In the genomic region with DNA sequence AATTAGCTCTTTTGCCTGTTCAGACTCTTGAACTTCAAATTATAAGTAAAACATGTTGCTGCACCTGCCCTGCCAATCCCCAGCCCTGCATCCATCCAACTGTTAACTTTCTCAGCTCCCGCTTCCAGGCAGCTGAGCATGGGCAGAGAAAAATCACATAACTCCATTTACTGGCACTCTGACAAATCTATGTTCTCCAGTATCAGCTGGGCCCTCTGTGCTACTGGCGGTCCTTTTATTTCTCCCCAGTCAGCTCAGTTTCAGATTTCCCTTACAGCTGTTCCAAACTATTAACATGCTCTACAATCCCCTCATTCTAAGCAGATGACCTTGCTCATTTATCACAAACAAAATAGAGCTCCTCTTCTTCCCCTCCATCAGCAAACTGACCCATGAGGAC, we compare ENCODE assay signal across 1 cellular context.
TF ChIP-seq lines count a peak whose summit lies in the region.

No MANE protein-coding gene starts in this region.

TF ChIP-seq in liver, 16 proteins besides CTCF, POLR2A, EP300 and RAD21 (continued from another document):
- TF ChIP-seq, protein P1, sequence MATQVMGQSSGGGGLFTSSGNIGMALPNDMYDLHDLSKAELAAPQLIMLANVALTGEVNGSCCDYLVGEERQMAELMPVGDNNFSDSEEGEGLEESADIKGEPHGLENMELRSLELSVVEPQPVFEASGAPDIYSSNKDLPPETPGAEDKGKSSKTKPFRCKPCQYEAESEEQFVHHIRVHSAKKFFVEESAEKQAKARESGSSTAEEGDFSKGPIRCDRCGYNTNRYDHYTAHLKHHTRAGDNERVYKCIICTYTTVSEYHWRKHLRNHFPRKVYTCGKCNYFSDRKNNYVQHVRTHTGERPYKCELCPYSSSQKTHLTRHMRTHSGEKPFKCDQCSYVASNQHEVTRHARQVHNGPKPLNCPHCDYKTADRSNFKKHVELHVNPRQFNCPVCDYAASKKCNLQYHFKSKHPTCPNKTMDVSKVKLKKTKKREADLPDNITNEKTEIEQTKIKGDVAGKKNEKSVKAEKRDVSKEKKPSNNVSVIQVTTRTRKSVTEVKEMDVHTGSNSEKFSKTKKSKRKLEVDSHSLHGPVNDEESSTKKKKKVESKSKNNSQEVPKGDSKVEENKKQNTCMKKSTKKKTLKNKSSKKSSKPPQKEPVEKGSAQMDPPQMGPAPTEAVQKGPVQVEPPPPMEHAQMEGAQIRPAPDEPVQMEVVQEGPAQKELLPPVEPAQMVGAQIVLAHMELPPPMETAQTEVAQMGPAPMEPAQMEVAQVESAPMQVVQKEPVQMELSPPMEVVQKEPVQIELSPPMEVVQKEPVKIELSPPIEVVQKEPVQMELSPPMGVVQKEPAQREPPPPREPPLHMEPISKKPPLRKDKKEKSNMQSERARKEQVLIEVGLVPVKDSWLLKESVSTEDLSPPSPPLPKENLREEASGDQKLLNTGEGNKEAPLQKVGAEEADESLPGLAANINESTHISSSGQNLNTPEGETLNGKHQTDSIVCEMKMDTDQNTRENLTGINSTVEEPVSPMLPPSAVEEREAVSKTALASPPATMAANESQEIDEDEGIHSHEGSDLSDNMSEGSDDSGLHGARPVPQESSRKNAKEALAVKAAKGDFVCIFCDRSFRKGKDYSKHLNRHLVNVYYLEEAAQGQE (IDR thresholded peaks at IDR 0.05): no peak
- no peak for TF ChIP-seq RXRA (IDR thresholded peaks at IDR 0.05)
- no peak for TF ChIP-seq SP1 (IDR thresholded peaks at IDR 0.05)
- TF ChIP-seq NR2F2 (IDR thresholded peaks at IDR 0.05): no peak
- no peak for TF ChIP-seq FOXA2 (IDR thresholded peaks at IDR 0.05)
- no peak for TF ChIP-seq TAF1 (conservative IDR thresholded peaks at IDR 0.05)
- no peak for TF ChIP-seq FOXA1 (IDR thresholded peaks at IDR 0.05)
- no peak for TF ChIP-seq HNF4A (conservative IDR thresholded peaks at IDR 0.05)
- no peak for TF ChIP-seq YY1 (IDR thresholded peaks at IDR 0.05)
- no peak for TF ChIP-seq HNF4G (IDR thresholded peaks at IDR 0.05)
- TF ChIP-seq GABPA (IDR thresholded peaks at IDR 0.05 in 1 of 2, conservative IDR thresholded peaks at IDR 0.05 in 1 of 2): no peak
- TF ChIP-seq, protein P2, sequence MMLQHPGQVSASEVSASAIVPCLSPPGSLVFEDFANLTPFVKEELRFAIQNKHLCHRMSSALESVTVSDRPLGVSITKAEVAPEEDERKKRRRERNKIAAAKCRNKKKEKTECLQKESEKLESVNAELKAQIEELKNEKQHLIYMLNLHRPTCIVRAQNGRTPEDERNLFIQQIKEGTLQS (IDR thresholded peaks at IDR 0.05): no peak
- TF ChIP-seq, protein P3, sequence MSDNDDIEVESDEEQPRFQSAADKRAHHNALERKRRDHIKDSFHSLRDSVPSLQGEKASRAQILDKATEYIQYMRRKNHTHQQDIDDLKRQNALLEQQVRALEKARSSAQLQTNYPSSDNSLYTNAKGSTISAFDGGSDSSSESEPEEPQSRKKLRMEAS (IDR thresholded peaks at IDR 0.05): no peak
- TF ChIP-seq, protein P4, sequence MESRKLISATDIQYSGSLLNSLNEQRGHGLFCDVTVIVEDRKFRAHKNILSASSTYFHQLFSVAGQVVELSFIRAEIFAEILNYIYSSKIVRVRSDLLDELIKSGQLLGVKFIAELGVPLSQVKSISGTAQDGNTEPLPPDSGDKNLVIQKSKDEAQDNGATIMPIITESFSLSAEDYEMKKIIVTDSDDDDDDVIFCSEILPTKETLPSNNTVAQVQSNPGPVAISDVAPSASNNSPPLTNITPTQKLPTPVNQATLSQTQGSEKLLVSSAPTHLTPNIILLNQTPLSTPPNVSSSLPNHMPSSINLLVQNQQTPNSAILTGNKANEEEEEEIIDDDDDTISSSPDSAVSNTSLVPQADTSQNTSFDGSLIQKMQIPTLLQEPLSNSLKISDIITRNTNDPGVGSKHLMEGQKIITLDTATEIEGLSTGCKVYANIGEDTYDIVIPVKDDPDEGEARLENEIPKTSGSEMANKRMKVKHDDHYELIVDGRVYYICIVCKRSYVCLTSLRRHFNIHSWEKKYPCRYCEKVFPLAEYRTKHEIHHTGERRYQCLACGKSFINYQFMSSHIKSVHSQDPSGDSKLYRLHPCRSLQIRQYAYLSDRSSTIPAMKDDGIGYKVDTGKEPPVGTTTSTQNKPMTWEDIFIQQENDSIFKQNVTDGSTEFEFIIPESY (IDR thresholded peaks at IDR 0.05): no peak
TF ChIP-seq in liver: peak in this region for 0.
